In the genomic region with DNA sequence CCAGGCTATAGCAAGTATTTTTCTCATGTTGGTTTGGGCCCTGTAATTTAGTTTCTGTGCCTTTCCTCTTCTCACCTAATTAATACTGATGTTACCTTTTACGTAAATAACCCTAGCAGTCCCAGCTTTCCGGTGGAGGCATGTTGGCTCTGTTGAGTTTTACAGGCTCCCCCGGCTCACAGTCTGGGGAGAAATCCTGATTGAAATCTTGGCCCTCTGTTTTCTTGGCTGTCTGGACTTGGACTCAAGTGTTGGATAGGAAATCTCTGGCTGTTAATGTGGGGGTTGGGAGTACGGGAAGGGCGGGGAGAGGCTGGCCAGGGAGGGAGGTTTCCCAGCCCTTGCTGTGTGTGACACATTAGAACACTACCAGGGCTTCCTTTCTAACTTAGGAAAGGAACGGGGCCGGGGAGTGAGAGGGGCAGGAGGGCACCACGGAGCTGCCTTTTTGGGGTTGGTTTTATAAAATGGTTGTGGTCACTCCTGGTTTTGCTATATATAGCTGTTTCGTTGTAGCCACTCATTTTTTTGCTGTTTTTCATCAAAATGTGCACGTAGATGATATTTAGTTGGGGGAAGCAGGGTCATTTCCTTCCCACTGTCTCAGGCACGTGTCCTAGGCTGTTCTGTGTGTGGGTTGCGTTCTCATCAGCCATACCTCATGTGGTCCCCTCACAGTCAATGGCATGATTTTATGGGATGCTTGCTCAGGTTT, we compare ENCODE assay signal across 9 cellular contexts. TPM values are rescaled to one million over a fixed set of nuclear protein-coding genes. Genes with fewer than 3 reads are reported as not detected.
DNase-seq lines count a peak whose midpoint lies in the region; ATAC-seq, FAIRE-seq and TF ChIP-seq lines count a peak whose summit lies in the region.
"Had no signal": no experiment of that assay in that cellular context is flagged by ENCODE, and none has a peak within 500 bp of the region (broad histone marks: within the 10 kb centered on the region; RNA-seq: fewer than 3 reads in every experiment).

No MANE protein-coding gene starts in this region.

- H3K27me3 Mint-ChIP-seq in CD8-positive, alpha-beta T cell (ENCODE audit: low read depth) = peaks cover 7% of the 10 kb centered on the region

- intact Hi-C loops in OCI-LY7 (cut with micrococcal nuclease; ENCODE audit: unreplicated experiment) (no loop called here), pancreas (cut with DNase I) (no loop called here)
- intact Hi-C loops in CD8-positive, alpha-beta T cell (cut with DNase I, micrococcal nuclease) = no loop called here

- H4K20me1 ChIP-seq in OCI-LY7 (ENCODE audit: insufficient read depth, low read length) = no peaks in the 10 kb centered on the region

- TF ChIP-seq CTCF in OCI-LY7 (conservative IDR thresholded peaks at IDR 0.05; ENCODE audit: low read length) (no peak), fibroblast of villous mesenchyme (IDR thresholded peaks at IDR 0.05; ENCODE audit: insufficient read depth, low read depth, low read length) (no peak), pancreas (IDR thresholded peaks at IDR 0.05) (no peak), WERI-Rb-1 (IDR thresholded peaks at IDR 0.05; ENCODE audit: low read depth, low read length) (no peak)
- no peak for TF ChIP-seq CTCF in CD8-positive, alpha-beta T cell (IDR thresholded peaks at IDR 0.05)

- no peaks in the 10 kb centered on the region for H3K36me3 Mint-ChIP-seq in CD8-positive, alpha-beta T cell
- H3K36me3 Mint-ChIP-seq: activated naive CD8-positive, alpha-beta T cell treated with anti-CD3 and anti-CD28 coated beads, Interleukin-2, amount 10 ng/mL, durations not matched to agents 7 days and 5 days had no signal

- no peaks in the 10 kb centered on the region for H3K9me3 Mint-ChIP-seq in CD8-positive, alpha-beta T cell
- H3K9me3 Mint-ChIP-seq: activated naive CD8-positive, alpha-beta T cell treated with anti-CD3 and anti-CD28 coated beads, Interleukin-2, amount 10 ng/mL, durations not matched to agents 7 days and 5 days had no signal

- whole genome bisulfite sequencing in pancreas, 2 donors = 67 to 69% methylated on average over 12 of the region's 12 CpGs

- FAIRE-seq in pancreas (lab: Jason Lieb, UNC) = no peak

- H3K4me1 Mint-ChIP-seq in CD8-positive, alpha-beta T cell (ENCODE audit: low read depth) = peaks cover 2% of the 10 kb centered on the region
- H3K4me1 Mint-ChIP-seq: activated naive CD8-positive, alpha-beta T cell treated with anti-CD3 and anti-CD28 coated beads, Interleukin-2, amount 10 ng/mL, durations not matched to agents 7 days and 5 days had no signal

- H3K4me3 ChIP-seq in OCI-LY7 (ENCODE audit: low read depth, low read length, poor library complexity, severe bottlenecking) (peak overlapping the region; percentile 38), fibroblast of villous mesenchyme (ENCODE audit: low read depth, low read length) (peak overlapping the region; percentile 27), pancreas (no peak overlapping the region), WERI-Rb-1 (ENCODE audit: low read depth, low read length) (no peak overlapping the region)
- H3K4me3 ChIP-seq in CD8-positive, alpha-beta T cell (ENCODE audit: low read depth, low read length) = no peak overlapping the region

- CTCF ChIA-PET in OCI-LY7 (lab: Charles Lee; ENCODE audit: unreplicated experiment) = interaction anchor here (0.6 kb wide), 1 partner anchor 42 kb away, joined by 3 read pairs; no protein-coding TSS in a partner anchor
- CTCF ChIA-PET in CD8-positive, alpha-beta T cell (lab: Charles Lee) = interaction anchor here (1.5 kb wide), 1 partner anchor 15 kb away, joined by 4 read pairs; no protein-coding TSS in a partner anchor

- H3K27me3 ChIP-seq in pancreas = no peaks in the 10 kb centered on the region
- peaks cover 3% of the 10 kb centered on the region for H3K27me3 ChIP-seq in CD8-positive, alpha-beta T cell (ENCODE audit: insufficient read depth, low read length)
- no peaks in the 10 kb centered on the region for H3K27me3 ChIP-seq in WERI-Rb-1 (ENCODE audit: insufficient read depth, low read depth, severe bottlenecking)

- BruUV-seq in OCI-LY7 (replicated peaks; lab: Mats Ljungman, UMichigan) = no TSS peak

- POLR2A ChIA-PET in OCI-LY7 (lab: Charles Lee) = interaction anchor here (0.7 to 3.8 kb wide), 10 partner anchors 9 to 144 kb away, joined by 3 to 25 read pairs (median 4); no protein-coding TSS in a partner anchor
- POLR2A ChIA-PET in CD8-positive, alpha-beta T cell (lab: Charles Lee) = no interaction called here

- no peaks in the 10 kb centered on the region for H3K9me2 ChIP-seq in OCI-LY7 (ENCODE audit: insufficient read depth, low read length)

- peak overlapping the region; percentile 59 for H3K27ac ChIP-seq in OCI-LY7 (ENCODE audit: low read depth, low read length, poor library complexity, severe bottlenecking)
- H3K27ac ChIP-seq in pancreas = peak overlapping the region in 2 of 4 donors; percentile 23 to 24
- no peak overlapping the region for H3K27ac ChIP-seq in CD8-positive, alpha-beta T cell (ENCODE audit: low read depth, low read length)
- H3K27ac ChIP-seq in WERI-Rb-1 = no peak overlapping the region

- peaks cover 60% of the 10 kb centered on the region for H3K4me1 ChIP-seq in OCI-LY7 (ENCODE audit: insufficient read depth, low read length, poor library complexity, severe bottlenecking)
- H3K4me1 ChIP-seq in pancreas = peaks cover 0 to 38% (median 3%) of the 10 kb centered on the region in 3 donors
- H3K4me1 ChIP-seq in CD8-positive, alpha-beta T cell (ENCODE audit: insufficient read depth, low read length) = no peaks in the 10 kb centered on the region

- H3K9me3 ChIP-seq in OCI-LY7 (ENCODE audit: low read length) (no peaks in the 10 kb centered on the region), pancreas (no peaks in the 10 kb centered on the region), WERI-Rb-1 (ENCODE audit: severe bottlenecking) (no peaks in the 10 kb centered on the region)
- no peaks in the 10 kb centered on the region for H3K9me3 ChIP-seq in CD8-positive, alpha-beta T cell (ENCODE audit: low read length)

- peaks cover 52% of the 10 kb centered on the region for H3K79me2 ChIP-seq in OCI-LY7 (ENCODE audit: insufficient read depth, low read depth, low read length)

- peak overlapping the region; percentile 59 for H3K4me2 ChIP-seq in OCI-LY7 (ENCODE audit: low read length)

- H2AFZ ChIP-seq in OCI-LY7 (ENCODE audit: low read length) = no peak overlapping the region; the same call in 1 of the 2 replicates

- H3K4me3 Mint-ChIP-seq in CD8-positive, alpha-beta T cell = no peak overlapping the region
- H3K4me3 Mint-ChIP-seq: activated naive CD8-positive, alpha-beta T cell treated with anti-CD3 and anti-CD28 coated beads, Interleukin-2, amount 10 ng/mL, durations not matched to agents 7 days and 5 days had no signal

- DNase-seq in ACHN (peak; percentile 70), OCI-LY7 (ENCODE audit: low spot score) (no peak), fibroblast of villous mesenchyme (ENCODE audit: low read depth) (peak; percentile 87), pancreas (peak in 1 of 6 donors; percentile 21), WERI-Rb-1 (no peak), NCI-H2171 treated with DMSO at 0.1 percent for 48 hours (lab: John Stamatoyannopoulos, UW) (no peak)
- DNase-seq in CD8-positive, alpha-beta T cell = no peak
- DNase-seq: activated naive CD8-positive, alpha-beta T cell treated with anti-CD3 and anti-CD28 coated beads, Interleukin-2, amount 10 ng/mL, durations not matched to agents 7 days and 5 days had no signal

- in situ Hi-C loops in ACHN (cut with HindIII; ENCODE audit: low pct_ligation_motif_present, low pct_unique_long_range_greater_than_20kb, low sequenced_read_pairs) = no loop called here

- no peak overlapping the region for H3K27ac Mint-ChIP-seq in CD8-positive, alpha-beta T cell
- H3K27ac Mint-ChIP-seq: activated naive CD8-positive, alpha-beta T cell treated with anti-CD3 and anti-CD28 coated beads, Interleukin-2, amount 10 ng/mL, durations not matched to agents 7 days and 5 days had no signal

- H3K36me3 ChIP-seq in OCI-LY7 (ENCODE audit: insufficient read depth, low read length) = no peaks in the 10 kb centered on the region
- H3K36me3 ChIP-seq in pancreas = no peaks in the 10 kb centered on the region
- H3K36me3 ChIP-seq in CD8-positive, alpha-beta T cell (ENCODE audit: insufficient read depth, low read length) = no peaks in the 10 kb centered on the region
- no peaks in the 10 kb centered on the region for H3K36me3 ChIP-seq in WERI-Rb-1

- ATAC-seq in GM21723 (IDR thresholded peaks at IDR 0.05; ENCODE audit: unreplicated experiment) (peak; percentile 42), pancreas (peak; percentile 40 to 71 (median 65))
- ATAC-seq in CD8-positive, alpha-beta T cell = no peak

RNA-seq across cellular contexts. Expression of gene TRIO, which starts 10.9 kb away (rescaled TPM):
- 29.3 and 35.8 TPM in 2 replicates for total RNA-seq in OCI-LY7 (2014; rRNA removed; shearing (Covaris generic))
- 55.1 and 69.4 TPM in 2 replicates for total RNA-seq in OCI-LY7 (2022)
- 366 and 410 TPM in 2 replicates for total RNA-seq in fibroblast of villous mesenchyme
- 10 to 100 TPM; 27.3 to 82.5 (median 34.1) TPM for total RNA-seq in pancreas
- polyA plus RNA-seq in pancreas = 10 to 100 TPM; 39.9 to 44.5 TPM
- total RNA-seq in CD8-positive, alpha-beta T cell = 1 to 10 TPM; 3.4 to 6.5 TPM

Comparison
In these comparisons a context has a peak if more than half of its experiments do, and no peak if none do; other contexts are left out.
1. DNase-seq: peak in ACHN (single experiment) and fibroblast of villous mesenchyme (single experiment); none in OCI-LY7 (single experiment), CD8-positive, alpha-beta T cell (0 of 7), WERI-Rb-1 (single experiment) and NCI-H2171 treated with DMSO at 0.1 percent for 48 hours (single experiment).
2. H3K4me3 ChIP-seq: peak in OCI-LY7 (single experiment) and fibroblast of villous mesenchyme (single experiment); none in pancreas (0 of 4), CD8-positive, alpha-beta T cell (single experiment) and WERI-Rb-1 (single experiment).